ENCODE assay signal across 12 cellular contexts in the genomic region with DNA sequence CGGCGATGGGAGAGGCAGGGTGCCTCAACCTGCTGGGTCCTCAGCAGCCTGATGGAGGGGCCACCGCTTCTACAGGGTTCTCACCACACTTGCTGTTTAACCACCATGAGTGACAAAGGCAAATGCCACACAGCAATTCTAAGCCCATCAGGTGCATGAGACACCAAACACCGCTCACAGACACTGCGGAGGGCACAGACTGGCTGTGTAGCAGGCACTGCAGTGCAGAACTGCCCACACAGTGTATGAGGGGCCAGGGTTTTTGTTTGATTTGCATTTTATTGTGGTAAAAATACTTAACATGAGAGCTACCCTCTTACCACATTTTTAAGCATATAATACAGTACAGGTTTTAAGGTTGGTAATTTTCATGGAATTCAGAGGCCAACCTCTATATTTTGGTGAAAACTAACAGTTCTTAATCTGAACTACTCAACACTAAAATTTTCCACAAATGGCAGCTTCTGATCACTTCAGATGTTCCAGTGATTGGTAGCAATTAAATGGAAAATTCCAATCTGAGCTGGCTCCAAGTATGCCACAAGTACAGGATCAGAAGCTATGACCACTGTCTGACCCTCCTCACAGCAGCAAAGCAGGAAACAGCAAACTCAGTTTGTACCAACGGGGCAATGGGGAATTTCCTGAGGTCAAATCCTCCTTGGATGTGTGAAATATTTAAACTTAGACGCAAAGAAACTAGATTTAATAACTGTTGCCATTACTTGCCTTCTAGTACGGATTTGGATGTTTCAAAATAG.
"Had no signal": no experiment of that assay in that cellular context is flagged by ENCODE, and none has a peak within 500 bp of the region (broad histone marks: within the 10 kb centered on the region; RNA-seq: fewer than 3 reads in every experiment).

No MANE protein-coding gene starts in this region.

- H3K27ac Mint-ChIP-seq: nephron; T-helper 2 cell treated with Interferon-gamma antibody and Interleukin-4, amounts not matched to agents 5 μg/mL and 100 μg/mL, for 36 hours had no signal

- ATAC-seq: activated CD4-positive, CD25-positive, alpha-beta regulatory T cell treated with anti-CD3 and anti-CD28 coated beads, Interleukin-2, amount 50 U/mL, for 24 hours; left lobe of liver; psoas muscle had no signal

- H3K9me3 ChIP-seq: esophagus muscularis mucosa, psoas muscle had no signal

- H3K27me3 ChIP-seq: esophagus muscularis mucosa had no signal

- DNase-seq: activated CD4-positive, alpha-beta T cell treated with anti-CD3 and anti-CD28 coated beads, Interleukin-2, amount 50 U/mL, for 48 hours; activated naive CD4-positive, alpha-beta T cell; caudate nucleus; mesenchymal stem cell; occipital lobe; psoas muscle; stimulated activated CD4-positive, alpha-beta T cell treated with anti-CD3 and anti-CD28 coated beads, Interleukin-2, amount 100 ng/mL, for 48 hours had no signal

- H3K27ac ChIP-seq: psoas muscle had no signal

- H3K4me3 ChIP-seq: esophagus muscularis mucosa, psoas muscle had no signal

- H3K9me3 Mint-ChIP-seq: nephron; T-helper 2 cell treated with Interferon-gamma antibody and Interleukin-4, amounts not matched to agents 5 μg/mL and 100 μg/mL, for 36 hours had no signal

- H3K4me3 Mint-ChIP-seq: nephron; T-helper 2 cell treated with Interferon-gamma antibody and Interleukin-4, amounts not matched to agents 5 μg/mL and 100 μg/mL, for 36 hours had no signal
